In genomic region chr1:157104598-157105293, GRCh38 we compare ENCODE assay signal across 19 cellular contexts. TPM values are rescaled to one million over a fixed set of nuclear protein-coding genes. Genes with fewer than 3 reads are reported as not detected.
DNase-seq lines count a peak whose midpoint lies in the region; ATAC-seq and TF ChIP-seq lines count a peak whose summit lies in the region.
"Had no signal": no experiment of that assay in that cellular context is flagged by ENCODE, and none has a peak within 500 bp of the region (broad histone marks: within the 10 kb centered on the region; RNA-seq: fewer than 3 reads in every experiment).

No MANE protein-coding gene starts in this region.

- H3K36me3 ChIP-seq in WERI-Rb-1 (no peaks in the 10 kb centered on the region), upper lobe of right lung (no peaks in the 10 kb centered on the region)
- H3K36me3 ChIP-seq: suprapubic skin had no signal

- intact Hi-C loops in natural killer cell (cut with micrococcal nuclease), result no loop called here
- intact Hi-C loops in upper lobe of right lung (cut with DNase I), result no loop called here

- H3K27ac Mint-ChIP-seq in natural killer cell treated with Interleukin-12 subunit alpha and Interleukin-12 subunit beta and Interleukin-15 and Interleukin-18, amount 100 ng/mL, for 72 hours, result peak overlapping the region; percentile 90 to 93
- no peak overlapping the region for H3K27ac Mint-ChIP-seq in natural killer cell
- H3K27ac Mint-ChIP-seq: mesothelial cell of epicardium, T-cell had no signal

- H3K4me1 ChIP-seq in upper lobe of right lung, result no peaks in the 10 kb centered on the region
- H3K4me1 ChIP-seq: parathyroid adenoma had no signal

- H3K4me3 Mint-ChIP-seq in natural killer cell treated with Interleukin-12 subunit alpha and Interleukin-12 subunit beta and Interleukin-15 and Interleukin-18, amount 100 ng/mL, for 72 hours, result peak overlapping the region; percentile 50
- H3K4me3 Mint-ChIP-seq in natural killer cell, result no peak overlapping the region
- H3K4me3 Mint-ChIP-seq: mesothelial cell of epicardium, T-cell had no signal

- H3K9me3 ChIP-seq in WERI-Rb-1 (ENCODE audit: severe bottlenecking) (no peaks in the 10 kb centered on the region), upper lobe of right lung (no peaks in the 10 kb centered on the region)
- H3K9me3 ChIP-seq: suprapubic skin had no signal

- no peaks in the 10 kb centered on the region for H3K9me3 Mint-ChIP-seq in natural killer cell treated with Interleukin-12 subunit alpha and Interleukin-12 subunit beta and Interleukin-15 and Interleukin-18, amount 100 ng/mL, for 72 hours
- H3K9me3 Mint-ChIP-seq in natural killer cell, result no peaks in the 10 kb centered on the region
- H3K9me3 Mint-ChIP-seq: mesothelial cell of epicardium, T-cell had no signal

- no peak overlapping the region for H3K27ac ChIP-seq in WERI-Rb-1
- H3K27ac ChIP-seq in upper lobe of right lung, result no peak overlapping the region
- H3K27ac ChIP-seq: parathyroid adenoma, suprapubic skin had no signal

- DNase-seq in natural killer cell treated with Interleukin-12 subunit alpha and Interleukin-12 subunit beta and Interleukin-15 and Interleukin-18, amount 100 ng/mL, for 72 hours (ENCODE audit: low spot score), result no peak
- DNase-seq in natural killer cell (no peak), WERI-Rb-1 (peak; percentile 93), iris pigment epithelial cell (ENCODE audit: low read depth) (peak; percentile 31), upper lobe of right lung (peak; percentile 2), amygdala (lab: John Stamatoyannopoulos, UW) (no peak), RKO (ENCODE audit: low spot score) (no peak)
- DNase-seq: activated T-cell treated with anti-CD3 and anti-CD28 coated beads, Interleukin-2, amount 50 U/mL, for 48 hours; anterior cingulate cortex; DMS 273 treated with DMSO at 0.1 percent for 48 hours; foreskin melanocyte; NCI-H1417; T-cell had no signal

- TF ChIP-seq CTCF in natural killer cell (IDR thresholded peaks at IDR 0.05) (no peak), WERI-Rb-1 (IDR thresholded peaks at IDR 0.05; ENCODE audit: low read depth, low read length) (peak; percentile 66), upper lobe of right lung (IDR thresholded peaks at IDR 0.05) (no peak)

- H3K36me3 Mint-ChIP-seq in natural killer cell treated with Interleukin-12 subunit alpha and Interleukin-12 subunit beta and Interleukin-15 and Interleukin-18, amount 100 ng/mL, for 72 hours, result peaks cover 5% of the 10 kb centered on the region
- H3K36me3 Mint-ChIP-seq in natural killer cell, result no peaks in the 10 kb centered on the region
- H3K36me3 Mint-ChIP-seq: mesothelial cell of epicardium, T-cell had no signal

- H3K4me3 ChIP-seq in WERI-Rb-1 (ENCODE audit: low read depth, low read length), result no peak overlapping the region
- H3K4me3 ChIP-seq in upper lobe of right lung, result no peak overlapping the region
- H3K4me3 ChIP-seq: suprapubic skin had no signal

- peaks cover 4 to 17% of the 10 kb centered on the region in 2 donors for H3K27me3 Mint-ChIP-seq in natural killer cell treated with Interleukin-12 subunit alpha and Interleukin-12 subunit beta and Interleukin-15 and Interleukin-18, amount 100 ng/mL, for 72 hours
- peaks cover 27 to 34% of the 10 kb centered on the region in 2 donors for H3K27me3 Mint-ChIP-seq in natural killer cell (ENCODE audit: low read depth in 2 of 2)

- H3K27me3 ChIP-seq in WERI-Rb-1 (ENCODE audit: insufficient read depth, low read depth, severe bottlenecking) (peaks cover 66% of the 10 kb centered on the region), upper lobe of right lung (peaks cover 27% of the 10 kb centered on the region)

- H3K4me1 Mint-ChIP-seq in natural killer cell treated with Interleukin-12 subunit alpha and Interleukin-12 subunit beta and Interleukin-15 and Interleukin-18, amount 100 ng/mL, for 72 hours (ENCODE audit: low read depth in 2 of 2), result peaks cover 56 to 64% of the 10 kb centered on the region in 2 donors
- no peaks in the 10 kb centered on the region for H3K4me1 Mint-ChIP-seq in natural killer cell
- H3K4me1 Mint-ChIP-seq: T-cell had no signal

- ATAC-seq in natural killer cell treated with Interleukin-12 subunit alpha and Interleukin-12 subunit beta and Interleukin-15 and Interleukin-18, amount 100 ng/mL, for 72 hours, result no peak
- ATAC-seq in natural killer cell (no peak), upper lobe of right lung (no peak), HG02610 (IDR thresholded peaks at IDR 0.05; ENCODE audit: unreplicated experiment) (no peak)
- ATAC-seq: Panc1, T-cell had no signal

RNA-seq across cellular contexts. Expression of gene ETV3L, which starts 5.1 kb away (rescaled TPM):
- 1 to 10 TPM; 1.7 to 3.6 TPM for total RNA-seq in natural killer cell treated with Interleukin-12 subunit alpha and Interleukin-12 subunit beta and Interleukin-15 and Interleukin-18, amount 100 ng/mL, for 72 hours
- total RNA-seq in natural killer cell (not detected), upper lobe of right lung (not detected)
- total RNA-seq: mesothelial cell of epicardium, NCI-H460, suprapubic skin, T-cell had no signal

RNA-seq across cellular contexts. Expression of gene ETV3, which starts 33.4 kb away (rescaled TPM):
- 10 to 100 TPM; 45.8 to 63.0 TPM for total RNA-seq in natural killer cell treated with Interleukin-12 subunit alpha and Interleukin-12 subunit beta and Interleukin-15 and Interleukin-18, amount 100 ng/mL, for 72 hours
- total RNA-seq in natural killer cell (100 to 1,000 TPM in 1 of 3 donors, 10 to 100 TPM in 2; 58.3 to 101 (median 76.6) TPM), upper lobe of right lung (39.2 TPM)

RNA-seq across cellular contexts. Expression of gene ARHGEF11, which starts 59.2 kb away (rescaled TPM):
- 1 to 10 TPM; 1.0 to 2.5 TPM for total RNA-seq in natural killer cell treated with Interleukin-12 subunit alpha and Interleukin-12 subunit beta and Interleukin-15 and Interleukin-18, amount 100 ng/mL, for 72 hours
- 1 to 10 TPM; 1.7 to 2.8 (median 2.4) TPM for total RNA-seq in natural killer cell
- total RNA-seq in upper lobe of right lung, result 41.1 TPM

Comparison
In these comparisons a context has a peak if more than half of its experiments do, and no peak if none do; other contexts are left out.
1. H3K27ac Mint-ChIP-seq: peak in natural killer cell treated with Interleukin-12 subunit alpha and Interleukin-12 subunit beta and Interleukin-15 and Interleukin-18, amount 100 ng/mL, for 72 hours (2 of 2); none in natural killer cell (0 of 2).
2. DNase-seq: peak in WERI-Rb-1 (single experiment), iris pigment epithelial cell (single experiment) and upper lobe of right lung (single experiment); none in natural killer cell treated with Interleukin-12 subunit alpha and Interleukin-12 subunit beta and Interleukin-15 and Interleukin-18, amount 100 ng/mL, for 72 hours (single experiment), natural killer cell (single experiment), amygdala (0 of 56) and RKO (single experiment).
3. RNA of gene ARHGEF11, which starts 59.2 kb away (total RNA-seq): 41.1 TPM in upper lobe of right lung (single experiment); 1.0 to 2.5 TPM in natural killer cell treated with Interleukin-12 subunit alpha and Interleukin-12 subunit beta and Interleukin-15 and Interleukin-18, amount 100 ng/mL, for 72 hours and 1.7 to 2.8 TPM in natural killer cell; every median in the first group is over 10 times any median in the second.